1 cellular context compared by ENCODE assay signal in genomic region chr20:22368235-22368634, GRCh38.
TF ChIP-seq lines count a peak whose summit lies in the region.

No MANE protein-coding gene starts in this region.

TF ChIP-seq in GM23338, 12 proteins besides CTCF, POLR2A, EP300 and RAD21 (continued from another document):
- no peak for TF ChIP-seq ZNF462 (CRISPR knock-in tag; IDR thresholded peaks at IDR 0.05)
- no peak for TF ChIP-seq REST (IDR thresholded peaks at IDR 0.05; ENCODE audit: unreplicated experiment)
